In genomic region chr16:49213594-49213993, GRCh38 we compare ENCODE assay signal across 22 cellular contexts.
"Had no signal": no experiment of that assay in that cellular context is flagged by ENCODE, and none has a peak within 500 bp of the region (broad histone marks: within the 10 kb centered on the region; RNA-seq: fewer than 3 reads in every experiment).

No MANE protein-coding gene starts in this region.

- DNase-seq: activated CD4-positive, alpha-beta T cell treated with anti-CD3 and anti-CD28 coated beads, Interleukin-2, amount 10 ng/mL, durations not matched to agents 7 days and 5 days; activated CD8-positive, alpha-beta memory T cell treated with anti-CD3 and anti-CD28 coated beads, Interleukin-2, amount 50 U/mL, for 48 hours; activated effector memory CD4-positive, alpha-beta T cell treated with Interleukin-2 at 50 U/mL for 16 hours; activated T-cell treated with anti-CD3 and anti-CD28 coated beads, Interleukin-2, amount 50 U/mL, for 48 hours; colonic mucosa; erythroblast; foreskin melanocyte; glutamatergic neuron; hypothalamus; lower lobe of right lung; nucleus accumbens; stimulated activated naive CD8-positive, alpha-beta T cell treated with anti-CD3 and anti-CD28 coated beads, Interleukin-15, Interleukin-2, amounts not matched to agents 100 U/mL and 50 U/mL, for 24 hours; substantia nigra; T-cell; tibial artery had no signal

- H3K4me1 ChIP-seq: ascending aorta, colonic mucosa, lower lobe of right lung, prostate gland, right atrium auricular region, tibial artery had no signal

- H3K9me3 Mint-ChIP-seq: activated CD4-positive, alpha-beta T cell treated with anti-CD3 and anti-CD28 coated beads, Interleukin-2, amount 10 ng/mL, durations not matched to agents 7 days and 5 days; activated naive CD4-positive, alpha-beta T cell treated with anti-CD3 and anti-CD28 coated beads, Interleukin-2, amount 50 U/mL, for 24 hours; central memory CD8-positive, alpha-beta T cell; mesothelial cell of epicardium had no signal

- H3K27me3 ChIP-seq: ascending aorta, colonic mucosa, right atrium auricular region, tibial artery had no signal

- H3K4me1 Mint-ChIP-seq: activated CD4-positive, alpha-beta T cell treated with anti-CD3 and anti-CD28 coated beads, Interleukin-2, amount 10 ng/mL, durations not matched to agents 7 days and 5 days; activated naive CD4-positive, alpha-beta T cell treated with anti-CD3 and anti-CD28 coated beads, Interleukin-2, amount 50 U/mL, for 24 hours; central memory CD8-positive, alpha-beta T cell; mesothelial cell of epicardium; nephron; T-cell had no signal

- H3K4me3 ChIP-seq: ascending aorta, colonic mucosa, lower lobe of right lung, prostate gland, right atrium auricular region, tibial artery had no signal

- H3K27me3 Mint-ChIP-seq: activated CD4-positive, alpha-beta T cell treated with anti-CD3 and anti-CD28 coated beads, Interleukin-2, amount 10 ng/mL, durations not matched to agents 7 days and 5 days; activated naive CD4-positive, alpha-beta T cell treated with anti-CD3 and anti-CD28 coated beads, Interleukin-2, amount 50 U/mL, for 24 hours; central memory CD8-positive, alpha-beta T cell had no signal

- H3K9me3 ChIP-seq: ascending aorta, colonic mucosa, lower lobe of right lung, prostate gland, right atrium auricular region, tibial artery had no signal

- H3K27ac Mint-ChIP-seq: activated CD4-positive, alpha-beta T cell treated with anti-CD3 and anti-CD28 coated beads, Interleukin-2, amount 10 ng/mL, durations not matched to agents 7 days and 5 days; activated naive CD4-positive, alpha-beta T cell treated with anti-CD3 and anti-CD28 coated beads, Interleukin-2, amount 50 U/mL, for 24 hours; mesothelial cell of epicardium; nephron; T-cell had no signal

- H3K36me3 ChIP-seq: ascending aorta, colonic mucosa, lower lobe of right lung, prostate gland, right atrium auricular region, tibial artery had no signal

- H3K4me3 Mint-ChIP-seq: activated CD4-positive, alpha-beta T cell treated with anti-CD3 and anti-CD28 coated beads, Interleukin-2, amount 10 ng/mL, durations not matched to agents 7 days and 5 days; activated naive CD4-positive, alpha-beta T cell treated with anti-CD3 and anti-CD28 coated beads, Interleukin-2, amount 50 U/mL, for 24 hours; central memory CD8-positive, alpha-beta T cell; mesothelial cell of epicardium; nephron; T-cell had no signal

- H3K36me3 Mint-ChIP-seq: activated naive CD4-positive, alpha-beta T cell treated with anti-CD3 and anti-CD28 coated beads, Interleukin-2, amount 50 U/mL, for 24 hours; mesothelial cell of epicardium; T-cell had no signal

- ATAC-seq: lower lobe of right lung; stimulated activated naive CD8-positive, alpha-beta T cell treated with anti-CD3 and anti-CD28 coated beads, Interleukin-15, Interleukin-2, amounts not matched to agents 100 U/mL and 50 U/mL, for 24 hours; T-cell had no signal
